1 cellular context compared by ENCODE assay signal in genomic region chr10:1155791-1156615, GRCh38.
TF ChIP-seq lines count a peak whose summit lies in the region.

No MANE protein-coding gene starts in this region.

TF ChIP-seq in K562, 482 proteins besides CTCF, POLR2A, EP300 and RAD21 (continued from another document):
- TF ChIP-seq MGA (IDR thresholded peaks at IDR 0.05): no peak
- 0 out of 2 replicates have a peak, but pooled peaks have one; percentile 8 for TF ChIP-seq POLR2G (IDR thresholded peaks at IDR 0.05; ENCODE audit: low read depth, low read length)
